27 cellular contexts compared by ENCODE assay signal in genomic region chr20:16641511-16641910, GRCh38.
"Had no signal": no experiment of that assay in that cellular context is flagged by ENCODE, and none has a peak within 500 bp of the region (broad histone marks: within the 10 kb centered on the region; RNA-seq: fewer than 3 reads in every experiment).

No MANE protein-coding gene starts in this region.

- H3K27ac ChIP-seq: colonic mucosa, esophagus muscularis mucosa, foreskin keratinocyte, gastroesophageal sphincter, heart left ventricle, hepatocyte, neural progenitor cell, ovary, psoas muscle, sigmoid colon, skin epidermis, spleen, testis, tibial artery had no signal

- H3K4me3 ChIP-seq: colonic mucosa, esophagus muscularis mucosa, gastroesophageal sphincter, heart left ventricle, hepatocyte, lung, neural progenitor cell, ovary, psoas muscle, sigmoid colon, skin epidermis, spleen, testis, tibial artery had no signal

- H3K9me3 ChIP-seq: colonic mucosa, esophagus muscularis mucosa, ovary, testis had no signal

- H3K4me1 ChIP-seq: colonic mucosa, esophagus muscularis mucosa, foreskin keratinocyte, gastroesophageal sphincter, heart left ventricle, neural progenitor cell, psoas muscle, sigmoid colon, spleen, testis, tibial artery had no signal

- H3K36me3 ChIP-seq: colonic mucosa, esophagus muscularis mucosa, gastroesophageal sphincter, heart left ventricle, neural progenitor cell, ovary, sigmoid colon, spleen, tibial artery had no signal

- DNase-seq: colonic mucosa; effector CD8-positive, alpha-beta T cell; foreskin keratinocyte; heart left ventricle; kidney; naive B cell; occipital lobe; ovary; posterior cingulate gyrus; psoas muscle; right cardiac atrium; sigmoid colon; spleen; stimulated activated CD4-positive, alpha-beta T cell treated with anti-CD3 and anti-CD28 coated beads, Interleukin-4, amount 100 ng/mL, for 4 hours; stimulated activated naive CD8-positive, alpha-beta T cell treated with anti-CD3 and anti-CD28 coated beads, Interleukin-15, Interleukin-2, amounts not matched to agents 100 U/mL and 50 U/mL, for 24 hours; substantia nigra; testis; tibial artery had no signal

- ATAC-seq: foreskin keratinocyte; gastroesophageal sphincter; heart left ventricle; left lobe of liver; natural killer cell treated with Interleukin-12 subunit alpha and Interleukin-12 subunit beta and Interleukin-15 and Interleukin-18, amount 100 ng/mL, for 72 hours; psoas muscle; right cardiac atrium; stimulated activated memory B cell treated with anti-CD40 and anti-IgM and Interleukin-4, amounts not matched to agents 10 μg/mL and 1 μg/mL and 100 μg/mL, for 72 hours; stimulated activated naive CD8-positive, alpha-beta T cell treated with anti-CD3 and anti-CD28 coated beads, Interleukin-15, Interleukin-2, amounts not matched to agents 100 U/mL and 50 U/mL, for 24 hours had no signal

- H3K9ac ChIP-seq: neural progenitor cell had no signal

- H3K27me3 ChIP-seq: colonic mucosa, esophagus muscularis mucosa, gastroesophageal sphincter, hepatocyte, neural progenitor cell, ovary, sigmoid colon, spleen, testis, tibial artery had no signal

- H2AFZ ChIP-seq: hepatocyte, neural progenitor cell had no signal

- H3K4me2 ChIP-seq: hepatocyte, neural progenitor cell had no signal
